Comparison of ENCODE assay signal across 11 cellular contexts in genomic region chr5:1515311-1515920, GRCh38. TPM values are rescaled to one million over a fixed set of nuclear protein-coding genes. Genes with fewer than 3 reads are reported as not detected.
DNase-seq lines count a peak whose midpoint lies in the region; ATAC-seq and TF ChIP-seq lines count a peak whose summit lies in the region.
"Had no signal": no experiment of that assay in that cellular context is flagged by ENCODE, and none has a peak within 500 bp of the region (broad histone marks: within the 10 kb centered on the region; RNA-seq: fewer than 3 reads in every experiment).

No MANE protein-coding gene starts in this region.

- H3K27me3 Mint-ChIP-seq in Caco-2 (ENCODE audit: insufficient read depth, unreplicated experiment) (no peaks in the 10 kb centered on the region), osteocyte (ENCODE audit: unreplicated experiment) (no peaks in the 10 kb centered on the region)

- H3K9me3 Mint-ChIP-seq in Caco-2 (ENCODE audit: unreplicated experiment) (no peaks in the 10 kb centered on the region), osteocyte (ENCODE audit: unreplicated experiment) (no peaks in the 10 kb centered on the region)

- H3K4me3 ChIP-seq in Caco-2 (ENCODE audit: low read depth, low read length) (no peak overlapping the region), Panc1 (ENCODE audit: low read depth in 2 of 2, low read length in 2 of 2) (no peak overlapping the region), left ventricle myocardium inferior (no peak overlapping the region)
- H3K4me3 ChIP-seq: cardiac muscle cell had no signal

- H3K4me1 ChIP-seq in Caco-2: peaks cover 31% of the 10 kb centered on the region
- peaks cover 14% of the 10 kb centered on the region for H3K4me1 ChIP-seq in Panc1 (ENCODE audit: control insufficient read depth, insufficient read depth, low read length)
- H3K4me1 ChIP-seq in left ventricle myocardium inferior: no peaks in the 10 kb centered on the region

- no peak for TF ChIP-seq POLR2A in GM18505 (IDR thresholded peaks at IDR 0.05; ENCODE audit: borderline replicate concordance, extremely low read depth, insufficient read depth, insufficient read length)

- H3K36me3 ChIP-seq in Caco-2 (ENCODE audit: control insufficient read depth, insufficient read depth, low read length): peaks cover 3% of the 10 kb centered on the region
- peaks cover 2% of the 10 kb centered on the region; the same call in 1 of the 2 replicates for H3K36me3 ChIP-seq in Panc1 (ENCODE audit: control insufficient read depth, insufficient read depth, low read length)
- peaks cover 22% of the 10 kb centered on the region for H3K36me3 ChIP-seq in left ventricle myocardium inferior
- H3K36me3 ChIP-seq: cardiac muscle cell had no signal

- DNase-seq in Caco-2 (peak in 1 of 2 experiments; percentile 43), Panc1 (ENCODE audit: low read depth, low spot score) (no peak), left ventricle myocardium inferior (peak; percentile 12), osteocyte (ENCODE audit: extremely low spot score, unreplicated experiment) (peak; percentile 70), NCI-H1092 treated with DMSO at 0.1 percent for 48 hours (lab: John Stamatoyannopoulos, UW) (no peak)
- DNase-seq: activated CD4-positive, alpha-beta T cell treated with anti-CD3 and anti-CD28 coated beads for 4 hours; Karpas-422 had no signal

- peaks cover 13% of the 10 kb centered on the region for H3K4me1 Mint-ChIP-seq in Caco-2 (ENCODE audit: low read depth, unreplicated experiment)
- peaks cover 7% of the 10 kb centered on the region for H3K4me1 Mint-ChIP-seq in osteocyte (ENCODE audit: unreplicated experiment)

- no TSS peak for BruUV-seq in Caco-2 (replicated peaks; lab: Mats Ljungman, UMichigan)
- no TSS peak for BruUV-seq in Panc1 (replicated peaks; lab: Mats Ljungman, UMichigan)

- CTCF ChIA-PET in Caco-2 (lab: Charles Lee): no interaction called here
- CTCF ChIA-PET in Panc1 (lab: Charles Lee): no interaction called here

- peak overlapping the region; percentile 65 for H3K4me3 Mint-ChIP-seq in Caco-2 (ENCODE audit: unreplicated experiment)
- no peak overlapping the region for H3K4me3 Mint-ChIP-seq in osteocyte (ENCODE audit: unreplicated experiment)

- POLR2A ChIA-PET in Caco-2 (lab: Charles Lee): no interaction called here
- POLR2A ChIA-PET in Panc1 (lab: Charles Lee): no interaction called here

- 0 out of 2 replicates have a peak overlapping the region, but pooled peaks have one; percentile 12 for H3K27ac ChIP-seq in Panc1 (ENCODE audit: low read length)
- H3K27ac ChIP-seq in left ventricle myocardium inferior (replicated peaks): no peak overlapping the region
- H3K27ac ChIP-seq: cardiac muscle cell had no signal

- peaks cover 50% of the 10 kb centered on the region for H3K36me3 Mint-ChIP-seq in Caco-2 (ENCODE audit: insufficient read depth, unreplicated experiment)
- peaks cover 10% of the 10 kb centered on the region for H3K36me3 Mint-ChIP-seq in osteocyte (ENCODE audit: unreplicated experiment)

- TF ChIP-seq CTCF in Caco-2 (IDR thresholded peaks at IDR 0.05; ENCODE audit: insufficient read depth in 1 of 2, low read depth in 1 of 2, low read length in 1 of 2, severe bottlenecking in 1 of 2, unreplicated experiment in 1 of 2): no peak
- TF ChIP-seq CTCF in Panc1 (IDR thresholded peaks at IDR 0.05): no peak
- TF ChIP-seq CTCF in left ventricle myocardium inferior (IDR thresholded peaks at IDR 0.05; ENCODE audit: borderline replicate concordance): no peak
- no peak for TF ChIP-seq CTCF in osteocyte (IDR thresholded peaks at IDR 0.05)

- ATAC-seq in Panc1: no peak
- no peak for ATAC-seq in HG03439 (IDR thresholded peaks at IDR 0.05; ENCODE audit: unreplicated experiment)
- no peak for ATAC-seq in GM18505 (IDR thresholded peaks at IDR 0.05; ENCODE audit: unreplicated experiment)
- no peak for ATAC-seq in HG03280 (IDR thresholded peaks at IDR 0.05; ENCODE audit: unreplicated experiment)

- intact Hi-C loops in Caco-2 (cut with micrococcal nuclease; ENCODE audit: unreplicated experiment): loop anchor here (1.0 to 10.0 kb wide), 2 partner anchors 8 to 89 kb away; partner anchors contain the start of gene LPCAT1
- intact Hi-C loops in Panc1 (cut with micrococcal nuclease; ENCODE audit: unreplicated experiment): no loop called here
- intact Hi-C loops in left ventricle myocardium inferior (cut with micrococcal nuclease): no loop called here

- in situ Hi-C loops in Panc1 (cut with HindIII; ENCODE audit: low pct_unique_long_range_greater_than_20kb, low sequenced_read_pairs): no loop called here

- no peaks in the 10 kb centered on the region for H3K27me3 ChIP-seq in Caco-2 (replicated peaks; ENCODE audit: control insufficient read depth, insufficient read depth, low read length)
- H3K27me3 ChIP-seq in Panc1 (ENCODE audit: control insufficient read depth, insufficient read depth, low read length): no peaks in the 10 kb centered on the region
- H3K27me3 ChIP-seq in left ventricle myocardium inferior (ENCODE audit: low read depth): no peaks in the 10 kb centered on the region
- H3K27me3 ChIP-seq: cardiac muscle cell had no signal

- H3K27ac Mint-ChIP-seq in Caco-2 (ENCODE audit: unreplicated experiment) (peak overlapping the region; percentile 79), osteocyte (ENCODE audit: unreplicated experiment) (no peak overlapping the region)

- H3K9me3 ChIP-seq in Caco-2 (no peaks in the 10 kb centered on the region), Panc1 (ENCODE audit: control insufficient read depth, insufficient read depth, low read depth, low read length) (no peaks in the 10 kb centered on the region), left ventricle myocardium inferior (replicated peaks) (no peaks in the 10 kb centered on the region)

RNA-seq across cellular contexts. Expression of gene LPCAT1, which starts 8.3 kb away (rescaled TPM):
- total RNA-seq in Caco-2 (2022): 49.3 and 52.8 TPM in 2 replicates
- 59.8 TPM for total RNA-seq in Panc1 (2021; ENCODE audit: unreplicated experiment)
- polyA plus RNA-seq in Panc1 (2012; ENCODE audit: insufficient read length): 64.2 TPM
- total RNA-seq in left ventricle myocardium inferior: 11.0 TPM
- total RNA-seq in osteocyte: 37.9 and 39.9 TPM in 2 replicates

Comparison
In these comparisons a context has a peak if more than half of its experiments do, and no peak if none do; other contexts are left out.
1. DNase-seq: peak in left ventricle myocardium inferior (single experiment) and osteocyte (single experiment); none in Panc1 (single experiment) and NCI-H1092 treated with DMSO at 0.1 percent for 48 hours (single experiment).